In the genomic region with DNA sequence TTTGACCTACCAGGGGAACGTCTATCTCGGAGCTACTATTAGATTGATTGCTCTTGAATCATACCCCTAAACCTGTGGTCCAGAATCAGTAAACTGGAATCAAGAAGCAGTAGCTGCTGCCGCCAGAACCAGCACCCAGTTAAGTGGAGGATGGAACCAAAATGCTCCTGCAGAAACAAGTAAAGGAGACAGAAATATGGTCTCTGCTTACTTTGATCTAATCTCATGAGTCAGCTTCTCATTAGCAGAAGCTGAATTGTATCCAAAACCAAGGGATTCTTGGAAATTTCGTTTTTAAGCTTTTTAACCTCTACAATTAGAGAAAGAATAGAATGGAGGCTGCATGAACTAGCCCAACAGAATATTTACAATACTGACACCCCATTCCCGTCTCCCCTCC, we compare ENCODE assay signal across 10 cellular contexts. TPM values are rescaled to one million over a fixed set of nuclear protein-coding genes. Genes with fewer than 3 reads are reported as not detected.
DNase-seq lines count a peak whose midpoint lies in the region; ATAC-seq and TF ChIP-seq lines count a peak whose summit lies in the region.
"Had no signal": no experiment of that assay in that cellular context is flagged by ENCODE, and none has a peak within 500 bp of the region (broad histone marks: within the 10 kb centered on the region; RNA-seq: fewer than 3 reads in every experiment).

No MANE protein-coding gene starts in this region.

- intact Hi-C loops in activated B cell treated with CpG ODN at 0.5 μM for 24 hours (cut with micrococcal nuclease) = loop anchor here (2.0 kb wide), 1 partner anchor 22 kb away; no protein-coding TSS in a partner anchor
- intact Hi-C loops in stomach (cut with DNase I; ENCODE audit: low total_unique reads) = no loop called here

- no peak for DNase-seq in activated CD8-positive, alpha-beta memory T cell treated with anti-CD3 and anti-CD28 coated beads, Interleukin-2, amount 10 ng/mL, durations not matched to agents 7 days and 5 days
- no peak for DNase-seq in activated CD8-positive, alpha-beta memory T cell treated with anti-CD3 and anti-CD28 coated beads, Interleukin-2, amount 50 U/mL, for 4 hours
- no peak for DNase-seq in activated B cell treated with CpG ODN at 0.5 μM for 24 hours
- peak; percentile 28 to 78 for DNase-seq in fibroblast of lung (ENCODE audit: low read depth in 2 of 2)
- no peak for DNase-seq in stomach
- DNase-seq in HuH-7 (ENCODE audit: low spot score) = no peak
- no peak for DNase-seq in NAMALWA (ENCODE audit: low spot score)
- DNase-seq in activated gamma-delta T cell treated with Interleukin-2 at 50 U/mL for 16 hours = no peak
- DNase-seq: OCI-M1 had no signal

- peaks cover 44% of the 10 kb centered on the region for H3K79me2 ChIP-seq in fibroblast of lung (ENCODE audit: control insufficient read depth, insufficient read depth, low read length)

- no peak for TF ChIP-seq EP300 in stomach (IDR thresholded peaks at IDR 0.05)

- H3K27ac Mint-ChIP-seq in activated CD8-positive, alpha-beta memory T cell treated with anti-CD3 and anti-CD28 coated beads, Interleukin-2, amount 10 ng/mL, durations not matched to agents 7 days and 5 days = peak overlapping the region; percentile 90
- H3K27ac Mint-ChIP-seq in activated B cell treated with CpG ODN at 0.5 μM for 24 hours = peak overlapping the region; percentile 97

- no peak for TF ChIP-seq CTCF in activated B cell treated with CpG ODN at 0.5 μM for 24 hours (IDR thresholded peaks at IDR 0.05)
- no peak for TF ChIP-seq CTCF in fibroblast of lung (conservative IDR thresholded peaks at IDR 0.05 in 1 of 2, IDR thresholded peaks at IDR 0.05 in 1 of 2; ENCODE audit: low read depth in 1 of 2, low read length in 2 of 2)
- no peak for TF ChIP-seq CTCF in stomach (IDR thresholded peaks at IDR 0.05)

- 63 to 70% (median 65%) methylated on average over 5 of the region's 5 CpGs for WGBS in stomach, 5 donors

- no peak for TF ChIP-seq POLR2A in stomach (IDR thresholded peaks at IDR 0.05)

- peak overlapping the region; percentile 67 for H3K4me3 Mint-ChIP-seq in activated CD8-positive, alpha-beta memory T cell treated with anti-CD3 and anti-CD28 coated beads, Interleukin-2, amount 10 ng/mL, durations not matched to agents 7 days and 5 days
- H3K4me3 Mint-ChIP-seq in activated B cell treated with CpG ODN at 0.5 μM for 24 hours = peak overlapping the region; percentile 79

- H2AFZ ChIP-seq in fibroblast of lung (ENCODE audit: low read length) = no peak overlapping the region

- no peak overlapping the region for H3K9ac ChIP-seq in fibroblast of lung (ENCODE audit: insufficient read depth, low read length)

- H3K4me3 ChIP-seq in fibroblast of lung (replicated peaks in 1 of 4; ENCODE audit: control extremely low read depth in 1 of 4, insufficient read depth in 1 of 4, low read depth in 3 of 4, low read length in 4 of 4) (no peak overlapping the region), stomach (no peak overlapping the region)
- H3K4me3 ChIP-seq: prostate gland had no signal

- H3K27me3 ChIP-seq in fibroblast of lung (ENCODE audit: control insufficient read depth, insufficient read depth, low read length) (no peaks in the 10 kb centered on the region), stomach (no peaks in the 10 kb centered on the region)

- H3K4me1 Mint-ChIP-seq in activated CD8-positive, alpha-beta memory T cell treated with anti-CD3 and anti-CD28 coated beads, Interleukin-2, amount 10 ng/mL, durations not matched to agents 7 days and 5 days = peaks cover 64% of the 10 kb centered on the region
- peaks cover 91% of the 10 kb centered on the region for H3K4me1 Mint-ChIP-seq in activated B cell treated with CpG ODN at 0.5 μM for 24 hours

- peaks cover 64% of the 10 kb centered on the region for H3K36me3 Mint-ChIP-seq in activated CD8-positive, alpha-beta memory T cell treated with anti-CD3 and anti-CD28 coated beads, Interleukin-2, amount 10 ng/mL, durations not matched to agents 7 days and 5 days
- H3K36me3 Mint-ChIP-seq in activated B cell treated with CpG ODN at 0.5 μM for 24 hours (ENCODE audit: low read depth) = peaks cover 77% of the 10 kb centered on the region

- no peaks in the 10 kb centered on the region for H4K20me1 ChIP-seq in fibroblast of lung (ENCODE audit: control insufficient read depth, extremely low read depth, insufficient read depth, low read length)

- H3K4me2 ChIP-seq in fibroblast of lung (ENCODE audit: extremely low read depth, insufficient read depth, low read length) = peak overlapping the region; percentile 66

- H3K4me1 ChIP-seq in fibroblast of lung (ENCODE audit: control insufficient read depth, extremely low read depth, insufficient read depth, low read length) = peaks cover 15% of the 10 kb centered on the region
- peaks cover 14 to 97% (median 60%) of the 10 kb centered on the region in 4 donors for H3K4me1 ChIP-seq in stomach

- POLR2A ChIA-PET in activated B cell treated with CpG ODN at 0.5 μM for 24 hours (lab: Charles Lee) = interaction anchor here (0.7 to 5.4 kb wide), 8 partner anchors 14 to 120 kb away, joined by 3 to 52 read pairs (median 10); a partner anchor contains a TSS

- H3K27ac ChIP-seq in fibroblast of lung (ENCODE audit: insufficient read depth, low read length) (peak overlapping the region; percentile 32), stomach (peak overlapping the region; percentile 49 to 88 (median 71))

- no peaks in the 10 kb centered on the region for H3K27me3 Mint-ChIP-seq in activated CD8-positive, alpha-beta memory T cell treated with anti-CD3 and anti-CD28 coated beads, Interleukin-2, amount 10 ng/mL, durations not matched to agents 7 days and 5 days
- H3K27me3 Mint-ChIP-seq in activated B cell treated with CpG ODN at 0.5 μM for 24 hours = no peaks in the 10 kb centered on the region

- no peak for ATAC-seq in activated CD8-positive, alpha-beta memory T cell treated with anti-CD3 and anti-CD28 coated beads, Interleukin-2, amount 10 ng/mL, durations not matched to agents 7 days and 5 days
- ATAC-seq in activated B cell treated with CpG ODN at 0.5 μM for 24 hours (ENCODE audit: low read depth) = no peak

- H3K9me3 Mint-ChIP-seq in activated CD8-positive, alpha-beta memory T cell treated with anti-CD3 and anti-CD28 coated beads, Interleukin-2, amount 10 ng/mL, durations not matched to agents 7 days and 5 days (ENCODE audit: low read depth) = no peaks in the 10 kb centered on the region
- no peaks in the 10 kb centered on the region for H3K9me3 Mint-ChIP-seq in activated B cell treated with CpG ODN at 0.5 μM for 24 hours

- CTCF ChIA-PET in activated CD8-positive, alpha-beta memory T cell treated with anti-CD3 and anti-CD28 coated beads, Interleukin-2, amount 10 ng/mL, durations not matched to agents 7 days and 5 days (lab: Charles Lee) = interaction anchor here (0.6 to 3.2 kb wide), 12 partner anchors 8 to 490 kb away, joined by 3 to 22 read pairs (median 4); a partner anchor contains a TSS
- CTCF ChIA-PET in activated B cell treated with CpG ODN at 0.5 μM for 24 hours (lab: Charles Lee) = interaction anchor here (1.1 to 3.6 kb wide), 5 partner anchors 43 to 143 kb away, joined by 3 to 11 read pairs (median 3); no protein-coding TSS in a partner anchor

- H3K36me3 ChIP-seq in fibroblast of lung (ENCODE audit: control insufficient read depth, insufficient read depth, low read length) = peaks cover 5% of the 10 kb centered on the region
- H3K36me3 ChIP-seq in stomach = peaks cover 17 to 81% (median 63%) of the 10 kb centered on the region in 4 donors

- no peaks in the 10 kb centered on the region for H3K9me3 ChIP-seq in fibroblast of lung (ENCODE audit: control insufficient read depth, insufficient read depth, low read depth, low read length)
- H3K9me3 ChIP-seq in stomach = no peaks in the 10 kb centered on the region
- H3K9me3 ChIP-seq: prostate gland had no signal

RNA-seq across cellular contexts. Expression of a gene that starts 42.6 kb away (rescaled TPM):
- 1 to 10 TPM; 8.6 to 9.7 TPM for total RNA-seq in activated CD8-positive, alpha-beta memory T cell treated with anti-CD3 and anti-CD28 coated beads, Interleukin-2, amount 10 ng/mL, durations not matched to agents 7 days and 5 days
- total RNA-seq in activated B cell treated with CpG ODN at 0.5 μM for 24 hours (29.6 and 35.4 TPM in 2 replicates), fibroblast of lung (17.2 and 29.6 TPM in 2 replicates), stomach (10 to 100 TPM in 2 of 5 donors, 1 to 10 TPM in 1, under 1 TPM in 1, not detected in 1; 0.87 to 30.8 (median 8.7) TPM)
- polyA plus RNA-seq in fibroblast of lung (10.4 and 13.3 TPM in 2 replicates), stomach (1 to 10 TPM; 3.4 to 7.5 (median 6.4) TPM)
- 7.6 and 8.9 TPM in 2 replicates for polyA plus RNA-seq in fibroblast of lung (2012)
- 16.0 and 24.3 TPM in 2 replicates for polyA minus RNA-seq in fibroblast of lung (ENCODE audit: low replicate concordance)

RNA-seq across cellular contexts. Expression of a gene that starts 49.4 kb away (rescaled TPM):
- 100 to 1,000 TPM in 1 of 2 experiments, 10 to 100 TPM in 1; 92.4 to 112 TPM for total RNA-seq in activated CD8-positive, alpha-beta memory T cell treated with anti-CD3 and anti-CD28 coated beads, Interleukin-2, amount 10 ng/mL, durations not matched to agents 7 days and 5 days
- 116 and 142 TPM in 2 replicates for total RNA-seq in activated B cell treated with CpG ODN at 0.5 μM for 24 hours
- total RNA-seq in fibroblast of lung = 10.3 and 16.0 TPM in 2 replicates
- 12.9 and 18.0 TPM in 2 replicates for polyA plus RNA-seq in fibroblast of lung
- polyA plus RNA-seq in fibroblast of lung (2012) = 24.5 and 29.0 TPM in 2 replicates
- polyA minus RNA-seq in fibroblast of lung (ENCODE audit: low replicate concordance) = 97.0 and 130 TPM in 2 replicates
- total RNA-seq in stomach = 10 to 100 TPM; 42.9 to 74.2 (median 50.1) TPM
- 10 to 100 TPM in 2 of 3 donors, 1 to 10 TPM in 1; 9.9 to 10.8 (median 10.4) TPM for polyA plus RNA-seq in stomach

Comparison
In these comparisons a context has a peak if more than half of its experiments do, and no peak if none do; other contexts are left out.
1. DNase-seq: peak in fibroblast of lung (2 of 2); none in activated CD8-positive, alpha-beta memory T cell treated with anti-CD3 and anti-CD28 coated beads, Interleukin-2, amount 10 ng/mL, durations not matched to agents 7 days and 5 days (single experiment), activated CD8-positive, alpha-beta memory T cell treated with anti-CD3 and anti-CD28 coated beads, Interleukin-2, amount 50 U/mL, for 4 hours (single experiment), activated B cell treated with CpG ODN at 0.5 μM for 24 hours (single experiment), stomach (single experiment), HuH-7 (single experiment), NAMALWA (single experiment) and activated gamma-delta T cell treated with Interleukin-2 at 50 U/mL for 16 hours (single experiment).